Comparison of ENCODE assay signal across 8 cellular contexts in genomic region chr14:37985826-37986470, GRCh38.
DNase-seq lines count a peak whose midpoint lies in the region; TF ChIP-seq lines count a peak whose summit lies in the region.

No MANE protein-coding gene starts in this region.

- H3K9me3 ChIP-seq in tibial artery, result peaks cover 0 to 4% (median 4%) of the 10 kb centered on the region in 3 donors

- intact Hi-C loops in tibial artery (cut with DNase I; ENCODE audit: low total_unique reads), result loop anchor here (5.0 kb wide), 1 partner anchor 211 kb away; no protein-coding TSS in a partner anchor

- H3K4me1 ChIP-seq in tibial artery, result no peaks in the 10 kb centered on the region

- no peak overlapping the region for H3K27ac ChIP-seq in 22Rv1
- no peak overlapping the region for H3K27ac ChIP-seq in tibial artery

- no peaks in the 10 kb centered on the region for H3K4me1 Mint-ChIP-seq in activated CD4-positive, alpha-beta T cell treated with anti-CD3 and anti-CD28 coated beads, Interleukin-2, amount 10 ng/mL, durations not matched to agents 7 days and 5 days
- no peaks in the 10 kb centered on the region for H3K4me1 Mint-ChIP-seq in endothelial cell (ENCODE audit: unreplicated experiment)
- H3K4me1 Mint-ChIP-seq in nephron progenitor cell, result no peaks in the 10 kb centered on the region

- no peak overlapping the region for H3K4me3 ChIP-seq in GM12864 (ENCODE audit: low read depth, low read length)
- H3K4me3 ChIP-seq in tibial artery, result no peak overlapping the region

- POLR2A ChIA-PET in activated CD4-positive, alpha-beta T cell treated with anti-CD3 and anti-CD28 coated beads, Interleukin-2, amount 10 ng/mL, durations not matched to agents 7 days and 5 days (lab: Charles Lee), result no interaction called here

- peaks cover 4% of the 10 kb centered on the region for H3K9me3 Mint-ChIP-seq in activated CD4-positive, alpha-beta T cell treated with anti-CD3 and anti-CD28 coated beads, Interleukin-2, amount 10 ng/mL, durations not matched to agents 7 days and 5 days
- no peaks in the 10 kb centered on the region for H3K9me3 Mint-ChIP-seq in endothelial cell (ENCODE audit: unreplicated experiment)
- H3K9me3 Mint-ChIP-seq in nephron progenitor cell, result peaks cover 14% of the 10 kb centered on the region

- H3K27me3 ChIP-seq in tibial artery, result no peaks in the 10 kb centered on the region

- DNase-seq in GM12864 (ENCODE audit: low read depth), result peak; percentile 3
- DNase-seq in NCI-H1694 (lab: John Stamatoyannopoulos, UW), result peak; percentile 51
- peak; percentile 54 for DNase-seq in activated CD4-positive, alpha-beta T cell treated with anti-CD3 and anti-CD28 coated beads, Interleukin-2, amount 10 ng/mL, durations not matched to agents 7 days and 5 days
- peak; percentile 33 for DNase-seq in endothelial cell (ENCODE audit: low spot score)
- peak; percentile 54 for DNase-seq in nephron progenitor cell
- no peak for DNase-seq in tibial artery
- DNase-seq in cortex of kidney (lab: John Stamatoyannopoulos, UW), result no peak

- H3K36me3 Mint-ChIP-seq in activated CD4-positive, alpha-beta T cell treated with anti-CD3 and anti-CD28 coated beads, Interleukin-2, amount 10 ng/mL, durations not matched to agents 7 days and 5 days (ENCODE audit: low read depth), result no peaks in the 10 kb centered on the region
- H3K36me3 Mint-ChIP-seq in endothelial cell (ENCODE audit: low read depth, unreplicated experiment) (peaks cover 4% of the 10 kb centered on the region), nephron progenitor cell (ENCODE audit: low read depth) (no peaks in the 10 kb centered on the region)

- H3K27me3 Mint-ChIP-seq in activated CD4-positive, alpha-beta T cell treated with anti-CD3 and anti-CD28 coated beads, Interleukin-2, amount 10 ng/mL, durations not matched to agents 7 days and 5 days, result no peaks in the 10 kb centered on the region
- no peaks in the 10 kb centered on the region for H3K27me3 Mint-ChIP-seq in endothelial cell (ENCODE audit: unreplicated experiment)
- H3K27me3 Mint-ChIP-seq in nephron progenitor cell (ENCODE audit: low read depth, poor library complexity), result no peaks in the 10 kb centered on the region

- H3K27ac Mint-ChIP-seq in activated CD4-positive, alpha-beta T cell treated with anti-CD3 and anti-CD28 coated beads, Interleukin-2, amount 10 ng/mL, durations not matched to agents 7 days and 5 days, result no peak overlapping the region
- no peak overlapping the region for H3K27ac Mint-ChIP-seq in endothelial cell (ENCODE audit: unreplicated experiment)
- no peak overlapping the region for H3K27ac Mint-ChIP-seq in nephron progenitor cell

- CTCF ChIA-PET in activated CD4-positive, alpha-beta T cell treated with anti-CD3 and anti-CD28 coated beads, Interleukin-2, amount 10 ng/mL, durations not matched to agents 7 days and 5 days (lab: Charles Lee), result interaction anchor here (0.6 kb wide), 1 partner anchor 1395 kb away, joined by 4 read pairs; no protein-coding TSS in a partner anchor

- peak; percentile 82 for TF ChIP-seq CTCF in 22Rv1 (IDR thresholded peaks at IDR 0.05)
- TF ChIP-seq CTCF in GM12864 (IDR thresholded peaks at IDR 0.05; ENCODE audit: low read depth, low read length, missing control alignments), result peak; percentile 72
- TF ChIP-seq CTCF in endothelial cell (IDR thresholded peaks at IDR 0.05; ENCODE audit: unreplicated experiment), result peak; percentile 92
- TF ChIP-seq CTCF in nephron progenitor cell (IDR thresholded peaks at IDR 0.05), result peak; percentile 80
- TF ChIP-seq CTCF in tibial artery (IDR thresholded peaks at IDR 0.05), result peak; percentile 67 to 69

- no peak overlapping the region for H3K4me3 Mint-ChIP-seq in activated CD4-positive, alpha-beta T cell treated with anti-CD3 and anti-CD28 coated beads, Interleukin-2, amount 10 ng/mL, durations not matched to agents 7 days and 5 days
- H3K4me3 Mint-ChIP-seq in endothelial cell (ENCODE audit: unreplicated experiment), result no peak overlapping the region
- H3K4me3 Mint-ChIP-seq in nephron progenitor cell, result no peak overlapping the region

- H3K36me3 ChIP-seq in tibial artery, result no peaks in the 10 kb centered on the region

Comparison
In these comparisons a context has a peak if more than half of its experiments do, and no peak if none do; other contexts are left out.
1. DNase-seq: peak in GM12864 (single experiment), NCI-H1694 (single experiment), activated CD4-positive, alpha-beta T cell treated with anti-CD3 and anti-CD28 coated beads, Interleukin-2, amount 10 ng/mL, durations not matched to agents 7 days and 5 days (single experiment), endothelial cell (single experiment) and nephron progenitor cell (single experiment); none in tibial artery (0 of 2) and cortex of kidney (single experiment).
2. Peak in every context shown above with its lines, with median percentiles within 50 percentile points of each other: CTCF ChIP-seq.